ENCODE assay signal across 20 cellular contexts in the genomic region with DNA sequence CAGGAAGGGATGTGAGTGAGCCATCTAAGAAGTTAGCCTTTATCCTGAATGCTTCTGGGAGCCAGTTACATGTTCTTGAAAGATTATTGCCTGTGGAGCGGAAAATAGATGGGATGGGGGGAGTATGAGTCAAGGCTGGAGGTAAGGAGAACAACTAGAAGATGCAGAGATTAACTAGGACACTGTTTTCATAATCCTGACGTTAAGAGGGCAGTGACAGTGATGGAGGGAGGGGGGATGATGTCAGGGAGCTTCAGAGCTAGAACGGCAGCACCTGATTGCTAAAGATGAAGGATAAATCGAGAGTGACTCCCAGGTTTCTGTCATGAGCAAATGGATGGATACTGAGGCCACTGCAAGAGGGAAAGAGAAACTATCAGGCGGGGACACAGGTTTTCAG. TPM values are rescaled to one million over a fixed set of nuclear protein-coding genes. Genes with fewer than 3 reads are reported as not detected.
A peak's percentile ranks its signal among the peaks of the same experiment; 100 is the strongest.
DNase-seq lines count a peak whose midpoint lies in the region; ATAC-seq and TF ChIP-seq lines count a peak whose summit lies in the region.
"Had no signal": no experiment of that assay in that cellular context is flagged by ENCODE, and none has a peak within 500 bp of the region (broad histone marks: within the 10 kb centered on the region; RNA-seq: fewer than 3 reads in every experiment).

No MANE protein-coding gene starts in this region.

- peaks cover 9% of the 10 kb centered on the region for H3K9me3 Mint-ChIP-seq in activated naive CD4-positive, alpha-beta T cell treated with anti-CD3 and anti-CD28 coated beads, Interleukin-2, amount 10 ng/mL, durations not matched to agents 7 days and 5 days
- peaks cover 6% of the 10 kb centered on the region for H3K9me3 Mint-ChIP-seq in activated naive CD8-positive, alpha-beta T cell treated with anti-CD3 and anti-CD28 coated beads, Interleukin-2, amount 50 U/mL, for 24 hours
- no peaks in the 10 kb centered on the region for H3K9me3 Mint-ChIP-seq in stimulated activated memory B cell treated with anti-CD40 and anti-IgM and Interleukin-4, amounts not matched to agents 10 μg/mL and 1 μg/mL and 100 μg/mL, for 72 hours

- H2AFZ ChIP-seq in Loucy (ENCODE audit: low read length), result no peak overlapping the region
- H2AFZ ChIP-seq: GM23338 had no signal

- peaks cover 19% of the 10 kb centered on the region for H3K36me3 Mint-ChIP-seq in activated naive CD4-positive, alpha-beta T cell treated with anti-CD3 and anti-CD28 coated beads, Interleukin-2, amount 10 ng/mL, durations not matched to agents 7 days and 5 days
- peaks cover 3% of the 10 kb centered on the region for H3K36me3 Mint-ChIP-seq in activated naive CD8-positive, alpha-beta T cell treated with anti-CD3 and anti-CD28 coated beads, Interleukin-2, amount 50 U/mL, for 24 hours (ENCODE audit: low read depth)
- no peaks in the 10 kb centered on the region for H3K36me3 Mint-ChIP-seq in stimulated activated memory B cell treated with anti-CD40 and anti-IgM and Interleukin-4, amounts not matched to agents 10 μg/mL and 1 μg/mL and 100 μg/mL, for 72 hours
- H3K36me3 Mint-ChIP-seq: brain had no signal

- no peak for TF ChIP-seq CTCF in Loucy (conservative IDR thresholded peaks at IDR 0.05; ENCODE audit: low read length)

- DNase-seq in activated naive CD4-positive, alpha-beta T cell treated with anti-CD3 and anti-CD28 coated beads, Interleukin-2, amount 10 ng/mL, durations not matched to agents 7 days and 5 days, result no peak
- no peak for DNase-seq in activated naive CD4-positive, alpha-beta T cell treated with Interleukin-2 at 50 U/mL for 16 hours
- DNase-seq in activated naive CD8-positive, alpha-beta T cell treated with anti-CD3 and anti-CD28 coated beads, Interleukin-2, amount 50 U/mL, for 24 hours, result no peak
- no peak for DNase-seq in mesenteric fat pad (ENCODE audit: low spot score)
- no peak for DNase-seq in activated effector memory CD4-positive, alpha-beta T cell treated with anti-CD3 and anti-CD28 coated beads, Interleukin-2, amount 50 U/mL, for 16 hours
- DNase-seq: activated naive CD4-positive, alpha-beta T cell treated with anti-CD3 and anti-CD28 coated beads for 36 hours; Calu3; gastrocnemius medialis; IMR-90; NCI-H1092 treated with DMSO at 0.1 percent for 48 hours; NCI-H526; right cardiac atrium had no signal

- H3K4me1 Mint-ChIP-seq in activated naive CD4-positive, alpha-beta T cell treated with anti-CD3 and anti-CD28 coated beads, Interleukin-2, amount 10 ng/mL, durations not matched to agents 7 days and 5 days, result peaks cover 80% of the 10 kb centered on the region
- peaks cover 57% of the 10 kb centered on the region for H3K4me1 Mint-ChIP-seq in activated naive CD8-positive, alpha-beta T cell treated with anti-CD3 and anti-CD28 coated beads, Interleukin-2, amount 50 U/mL, for 24 hours
- peaks cover 73% of the 10 kb centered on the region for H3K4me1 Mint-ChIP-seq in stimulated activated memory B cell treated with anti-CD40 and anti-IgM and Interleukin-4, amounts not matched to agents 10 μg/mL and 1 μg/mL and 100 μg/mL, for 72 hours

- H3K9me3 ChIP-seq in Loucy (ENCODE audit: insufficient read depth, low read depth, low read length), result peaks cover 6% of the 10 kb centered on the region
- H3K9me3 ChIP-seq: gastrocnemius medialis, vagina had no signal

- H3K27me3 ChIP-seq in Loucy (ENCODE audit: insufficient read depth, low read length, poor library complexity, severe bottlenecking), result no peaks in the 10 kb centered on the region
- H3K27me3 ChIP-seq: gastrocnemius medialis, vagina had no signal

- H3K4me1 ChIP-seq in Loucy (ENCODE audit: insufficient read depth, low read length, poor library complexity, severe bottlenecking), result peaks cover 51% of the 10 kb centered on the region

- CTCF ChIA-PET in activated naive CD4-positive, alpha-beta T cell treated with anti-CD3 and anti-CD28 coated beads, Interleukin-2, amount 10 ng/mL, durations not matched to agents 7 days and 5 days (lab: Charles Lee), result interaction anchor here (1.2 kb wide), 1 partner anchor 20 kb away, joined by 5 read pairs; no protein-coding TSS in a partner anchor

- no peak overlapping the region for H3K4me3 ChIP-seq in Loucy (ENCODE audit: low read length, poor library complexity, severe bottlenecking)
- H3K4me3 ChIP-seq: gastrocnemius medialis, GM23338, vagina had no signal

- no peak for ATAC-seq in activated naive CD8-positive, alpha-beta T cell treated with anti-CD3 and anti-CD28 coated beads, Interleukin-2, amount 50 U/mL, for 24 hours
- ATAC-seq in stimulated activated memory B cell treated with anti-CD40 and anti-IgM and Interleukin-4, amounts not matched to agents 10 μg/mL and 1 μg/mL and 100 μg/mL, for 72 hours, result no peak
- no peak for ATAC-seq in GM21390 (IDR thresholded peaks at IDR 0.05; ENCODE audit: unreplicated experiment)
- ATAC-seq: GM23338, Panc1, right cardiac atrium had no signal

- H3K9me2 ChIP-seq in Loucy (replicated peaks; ENCODE audit: low read depth, low read length), result no peaks in the 10 kb centered on the region

- peaks cover 2% of the 10 kb centered on the region; the same call in 1 of the 2 replicates for H3K79me2 ChIP-seq in Loucy (ENCODE audit: insufficient read depth, low read length)

- H3K36me3 ChIP-seq in Loucy (ENCODE audit: insufficient read depth, low read length), result no peaks in the 10 kb centered on the region; the same call in 1 of the 2 replicates
- H3K36me3 ChIP-seq: gastrocnemius medialis, vagina had no signal

- no peak overlapping the region for H3K4me3 Mint-ChIP-seq in activated naive CD4-positive, alpha-beta T cell treated with anti-CD3 and anti-CD28 coated beads, Interleukin-2, amount 10 ng/mL, durations not matched to agents 7 days and 5 days
- no peak overlapping the region for H3K4me3 Mint-ChIP-seq in activated naive CD8-positive, alpha-beta T cell treated with anti-CD3 and anti-CD28 coated beads, Interleukin-2, amount 50 U/mL, for 24 hours
- H3K4me3 Mint-ChIP-seq in stimulated activated memory B cell treated with anti-CD40 and anti-IgM and Interleukin-4, amounts not matched to agents 10 μg/mL and 1 μg/mL and 100 μg/mL, for 72 hours, result peak overlapping the region; percentile 59
- H3K4me3 Mint-ChIP-seq: activated naive CD4-positive, alpha-beta T cell treated with anti-CD3 and anti-CD28 coated beads for 36 hours; brain; GM23338 had no signal

- H3F3A ChIP-seq in Loucy (ENCODE audit: low read depth), result peaks cover 21% of the 10 kb centered on the region; the same call in 1 of the 2 replicates

- no peaks in the 10 kb centered on the region for H3K27me3 Mint-ChIP-seq in activated naive CD4-positive, alpha-beta T cell treated with anti-CD3 and anti-CD28 coated beads, Interleukin-2, amount 10 ng/mL, durations not matched to agents 7 days and 5 days
- H3K27me3 Mint-ChIP-seq in activated naive CD8-positive, alpha-beta T cell treated with anti-CD3 and anti-CD28 coated beads, Interleukin-2, amount 50 U/mL, for 24 hours, result no peaks in the 10 kb centered on the region
- no peaks in the 10 kb centered on the region for H3K27me3 Mint-ChIP-seq in stimulated activated memory B cell treated with anti-CD40 and anti-IgM and Interleukin-4, amounts not matched to agents 10 μg/mL and 1 μg/mL and 100 μg/mL, for 72 hours

- peak overlapping the region; percentile 28 for H3K9ac ChIP-seq in Loucy (ENCODE audit: low read depth, low read length, poor library complexity, severe bottlenecking)

- H3K4me2 ChIP-seq in Loucy (ENCODE audit: low read depth, low read length, poor library complexity, severe bottlenecking), result no peak overlapping the region
- H3K4me2 ChIP-seq: GM23338 had no signal

- H4K20me1 ChIP-seq in Loucy (ENCODE audit: insufficient read depth, low read length, poor library complexity, severe bottlenecking), result no peaks in the 10 kb centered on the region

- peak overlapping the region; percentile 40 for H3K27ac Mint-ChIP-seq in activated naive CD4-positive, alpha-beta T cell treated with anti-CD3 and anti-CD28 coated beads, Interleukin-2, amount 10 ng/mL, durations not matched to agents 7 days and 5 days
- peak overlapping the region; percentile 7 for H3K27ac Mint-ChIP-seq in activated naive CD8-positive, alpha-beta T cell treated with anti-CD3 and anti-CD28 coated beads, Interleukin-2, amount 50 U/mL, for 24 hours
- H3K27ac Mint-ChIP-seq in stimulated activated memory B cell treated with anti-CD40 and anti-IgM and Interleukin-4, amounts not matched to agents 10 μg/mL and 1 μg/mL and 100 μg/mL, for 72 hours, result peak overlapping the region; percentile 81
- H3K27ac Mint-ChIP-seq: activated naive CD4-positive, alpha-beta T cell treated with anti-CD3 and anti-CD28 coated beads for 36 hours; brain; GM23338 had no signal

RNA-seq across cellular contexts. Expression of a gene that starts 10.0 kb away (rescaled TPM):
- total RNA-seq in mesenteric fat pad, result 12.7 TPM
- total RNA-seq: Calu3, G401, IMR-90 had no signal

Comparison
In these comparisons a context has a peak if more than half of its experiments do, and no peak if none do; other contexts are left out.
1. H3K27ac Mint-ChIP-seq: peak in every context shown above with its lines; median percentile 81 in stimulated activated memory B cell treated with anti-CD40 and anti-IgM and Interleukin-4, amounts not matched to agents 10 μg/mL and 1 μg/mL and 100 μg/mL, for 72 hours; 40 in activated naive CD4-positive, alpha-beta T cell treated with anti-CD3 and anti-CD28 coated beads, Interleukin-2, amount 10 ng/mL, durations not matched to agents 7 days and 5 days; 7 in activated naive CD8-positive, alpha-beta T cell treated with anti-CD3 and anti-CD28 coated beads, Interleukin-2, amount 50 U/mL, for 24 hours.